1 cellular context compared by ENCODE assay signal in the genomic region with DNA sequence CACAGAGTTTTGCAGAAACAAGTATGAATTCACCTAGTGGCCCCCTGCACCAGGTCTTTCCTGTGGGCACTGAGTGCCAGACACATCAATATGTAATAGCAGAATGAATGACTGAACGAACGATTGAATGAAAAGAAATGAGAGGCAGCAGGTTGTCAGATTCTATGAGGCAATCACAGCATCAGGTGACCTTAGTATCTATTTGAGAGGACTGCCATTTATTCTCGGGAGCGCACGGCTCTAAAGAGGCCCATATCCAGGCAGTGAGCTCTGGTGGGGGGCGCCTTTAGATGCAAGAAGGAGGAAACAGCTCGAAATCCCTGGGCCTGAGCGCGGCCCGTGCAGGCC.
TF ChIP-seq lines count a peak whose summit lies in the region.

No MANE protein-coding gene starts in this region.

TF ChIP-seq in HEK293, 187 proteins besides CTCF, POLR2A, EP300 and RAD21 (continued from another document):
- no peak for TF ChIP-seq ZNF341 (tag by site-specific recombination; IDR thresholded peaks at IDR 0.05; ENCODE audit: low read depth)
- no peak for TF ChIP-seq ZNF837 (tag by site-specific recombination; IDR thresholded peaks at IDR 0.05)
